ENCODE assay signal across 8 cellular contexts in genomic region chr5:178590141-178590923, GRCh38. TPM values are rescaled to one million over a fixed set of nuclear protein-coding genes. Genes with fewer than 3 reads are reported as not detected.
DNase-seq lines count a peak whose midpoint lies in the region; ATAC-seq and TF ChIP-seq lines count a peak whose summit lies in the region.

TSS of gene COL23A1 (minus strand) at chr5:178590393.

- peaks cover 0 to 8% of the 10 kb centered on the region in 2 donors for H3K27me3 ChIP-seq in esophagus (ENCODE audit: control insufficient read depth in 1 of 2, insufficient read depth in 2 of 2, low read length in 2 of 2)
- H3K27me3 ChIP-seq in subcutaneous abdominal adipose tissue (ENCODE audit: control insufficient read depth in 5 of 5, insufficient read depth in 4 of 5, low read length in 5 of 5) = peaks cover 8 to 28% (median 23%) of the 10 kb centered on the region in 5 donors

- intact Hi-C loops in mucosa of descending colon (cut with DNase I, micrococcal nuclease) = no loop called here

- in situ Hi-C loops in GM13976 (cut with MboI; ENCODE audit: low sequenced_read_pairs, unreplicated experiment) = no loop called here

- DNase-seq in GM13976 (ENCODE audit: low spot score) (peak; percentile 65), NCI-H1048 (lab: John Stamatoyannopoulos, UW) (peak; percentile 24), mucosa of descending colon (peak; percentile 40 to 58 (median 51))
- DNase-seq in activated CD8-positive, alpha-beta memory T cell treated with anti-CD3 and anti-CD28 coated beads, Interleukin-2, amount 50 U/mL, for 48 hours = peak; percentile 62

- peak; percentile 44 for TF ChIP-seq CTCF in GM13976 (IDR thresholded peaks at IDR 0.05; ENCODE audit: borderline replicate concordance, control extremely low read depth, extremely low read depth, insufficient read depth, missing control alignments)
- TF ChIP-seq CTCF in mucosa of descending colon (IDR thresholded peaks at IDR 0.05) = no peak

- H3K4me3 ChIP-seq in esophagus (ENCODE audit: low read depth in 1 of 2, low read length in 2 of 2) (peak within 1 kb of the TSS; percentile 34 to 44), mucosa of descending colon (no peak within 1 kb of the TSS), subcutaneous abdominal adipose tissue (ENCODE audit: low read depth in 1 of 5, low read length in 5 of 5) (peak within 1 kb of the TSS; percentile 39 to 70 (median 55))

- peaks cover 3% of the 10 kb centered on the region in 2 donors for H3K9me3 ChIP-seq in esophagus (ENCODE audit: control insufficient read depth in 2 of 2, insufficient read depth in 1 of 2, low read depth in 1 of 2, low read length in 1 of 2)
- H3K9me3 ChIP-seq in mucosa of descending colon = peaks cover 9% of the 10 kb centered on the region
- peaks cover 0 to 12% (median 6%) of the 10 kb centered on the region in 5 donors for H3K9me3 ChIP-seq in subcutaneous abdominal adipose tissue (ENCODE audit: control insufficient read depth in 5 of 5, low read length in 5 of 5)

- H3K36me3 ChIP-seq in esophagus (ENCODE audit: control insufficient read depth in 2 of 2, insufficient read depth in 2 of 2, low read length in 1 of 2) (no peaks in the 10 kb centered on the region), mucosa of descending colon (ENCODE audit: low read depth) (no peaks in the 10 kb centered on the region), subcutaneous abdominal adipose tissue (ENCODE audit: control insufficient read depth in 5 of 5, insufficient read depth in 5 of 5, low read length in 5 of 5) (peaks cover 0 to 2% (median 0%) of the 10 kb centered on the region in 5 donors)

- H3K27ac ChIP-seq in esophagus (ENCODE audit: low read depth in 2 of 2, low read length in 1 of 2) (no peak within 1 kb of the TSS), subcutaneous abdominal adipose tissue (ENCODE audit: low read depth, low read length) (no peak within 1 kb of the TSS)

- peak; percentile 67 for ATAC-seq in mucosa of descending colon
- ATAC-seq in GM19452 (IDR thresholded peaks at IDR 0.05; ENCODE audit: unreplicated experiment) = no peak
- no peak for ATAC-seq in HG02852 (IDR thresholded peaks at IDR 0.05; ENCODE audit: unreplicated experiment)

- H3K4me1 ChIP-seq in esophagus (ENCODE audit: control insufficient read depth in 2 of 2, insufficient read depth in 2 of 2, low read length in 1 of 2) (peaks cover 4 to 10% of the 10 kb centered on the region in 2 donors), mucosa of descending colon (ENCODE audit: low read depth) (peaks cover 12% of the 10 kb centered on the region), subcutaneous abdominal adipose tissue (ENCODE audit: control insufficient read depth in 5 of 5, insufficient read depth in 5 of 5, low read length in 5 of 5) (peaks cover 0 to 19% (median 18%) of the 10 kb centered on the region in 5 donors)

- H3K9ac ChIP-seq in subcutaneous abdominal adipose tissue (ENCODE audit: low read length in 5 of 5) = peak within 1 kb of the TSS in 1 of 5 donors; percentile 26

- 1 to 2% methylated on average over 59 to 78 of the region's 78 CpGs for WGBS in esophagus, 2 donors

RNA-seq across cellular contexts. Expression of gene COL23A1, which starts in this region (rescaled TPM):
- polyA plus RNA-seq in esophagus = under 1 TPM; 0.59 to 0.75 TPM
- 1 to 10 TPM in 1 of 3 donors, under 1 TPM in 2; 0.17 to 2.7 (median 0.43) TPM for total RNA-seq in mucosa of descending colon
